ENCODE assay signal across 10 cellular contexts in genomic region chr11:10526974-10527918, GRCh38. TPM values are rescaled to one million over a fixed set of nuclear protein-coding genes. Genes with fewer than 3 reads are reported as not detected.
DNase-seq lines count a peak whose midpoint lies in the region; ATAC-seq, FAIRE-seq and TF ChIP-seq lines count a peak whose summit lies in the region.
"Had no signal": no experiment of that assay in that cellular context is flagged by ENCODE, and none has a peak within 500 bp of the region (broad histone marks: within the 10 kb centered on the region; RNA-seq: fewer than 3 reads in every experiment).

No MANE protein-coding gene starts in this region.

- no peak overlapping the region for H3K27ac Mint-ChIP-seq in activated CD8-positive, alpha-beta T cell treated with anti-CD3 and anti-CD28 coated beads, Interleukin-2, amount 10 ng/mL, durations not matched to agents 7 days and 5 days
- H3K27ac Mint-ChIP-seq in CD4-positive, alpha-beta T cell, result no peak overlapping the region

- H3K4me3 Mint-ChIP-seq in activated CD8-positive, alpha-beta T cell treated with anti-CD3 and anti-CD28 coated beads, Interleukin-2, amount 10 ng/mL, durations not matched to agents 7 days and 5 days, result no peak overlapping the region
- no peak overlapping the region for H3K4me3 Mint-ChIP-seq in CD4-positive, alpha-beta T cell

- no peak for TF ChIP-seq CTCF in mucosa of descending colon (IDR thresholded peaks at IDR 0.05)
- no peak for TF ChIP-seq CTCF in CD4-positive, alpha-beta T cell (IDR thresholded peaks at IDR 0.05)

- POLR2A ChIA-PET in activated CD8-positive, alpha-beta T cell treated with anti-CD3 and anti-CD28 coated beads, Interleukin-2, amount 10 ng/mL, durations not matched to agents 7 days and 5 days (lab: Charles Lee), result interaction anchor here (1.0 kb wide), 1 partner anchor 13 kb away, joined by 3 read pairs; no protein-coding TSS in a partner anchor
- POLR2A ChIA-PET in CD4-positive, alpha-beta T cell (lab: Charles Lee), result interaction anchor here (0.5 kb wide), 1 partner anchor 10 kb away, joined by 3 read pairs; no protein-coding TSS in a partner anchor

- peaks cover 11% of the 10 kb centered on the region for H3K4me1 Mint-ChIP-seq in activated CD8-positive, alpha-beta T cell treated with anti-CD3 and anti-CD28 coated beads, Interleukin-2, amount 10 ng/mL, durations not matched to agents 7 days and 5 days (ENCODE audit: low read depth)
- H3K4me1 Mint-ChIP-seq in CD4-positive, alpha-beta T cell (ENCODE audit: low read depth), result peaks cover 8% of the 10 kb centered on the region

- CTCF ChIA-PET in activated CD8-positive, alpha-beta T cell treated with anti-CD3 and anti-CD28 coated beads, Interleukin-2, amount 10 ng/mL, durations not matched to agents 7 days and 5 days (lab: Charles Lee), result interaction anchor here (1.8 to 2.2 kb wide), 2 partner anchors 14 to 74 kb away, joined by 6 to 16 read pairs; partner anchors contain the start of gene RNF141
- CTCF ChIA-PET in CD4-positive, alpha-beta T cell (lab: Charles Lee), result interaction anchor here (1.6 to 2.3 kb wide), 2 partner anchors 14 kb away, joined by 8 to 21 read pairs; partner anchors contain the start of gene RNF141

- H3K27me3 ChIP-seq in CD4-positive, alpha-beta T cell (ENCODE audit: control insufficient read depth, insufficient read depth, low read length), result no peaks in the 10 kb centered on the region
- no peaks in the 10 kb centered on the region for H3K27me3 ChIP-seq in HAP-1 (ENCODE audit: low read depth)

- intact Hi-C loops in mucosa of descending colon (cut with DNase I, micrococcal nuclease), result no loop called here
- intact Hi-C loops in CD4-positive, alpha-beta T cell (cut with DNase I, micrococcal nuclease), result no loop called here

- H3K27ac ChIP-seq in CD4-positive, alpha-beta T cell (ENCODE audit: low read depth, low read length), result no peak overlapping the region

- H3K36me3 Mint-ChIP-seq in activated CD8-positive, alpha-beta T cell treated with anti-CD3 and anti-CD28 coated beads, Interleukin-2, amount 10 ng/mL, durations not matched to agents 7 days and 5 days (ENCODE audit: low read depth), result peaks cover 15% of the 10 kb centered on the region
- peaks cover 75% of the 10 kb centered on the region for H3K36me3 Mint-ChIP-seq in CD4-positive, alpha-beta T cell (ENCODE audit: low read depth)

- H3K36me3 ChIP-seq in mucosa of descending colon (ENCODE audit: low read depth) (no peaks in the 10 kb centered on the region), HAP-1 (replicated peaks) (peaks cover 33% of the 10 kb centered on the region)

- H3K4me3 ChIP-seq in mucosa of descending colon (no peak overlapping the region), HAP-1 (no peak overlapping the region)

- no peak for TF ChIP-seq POLR2A in GM12892 (IDR thresholded peaks at IDR 0.05; ENCODE audit: low read depth, low read length)

- peak; percentile 94 for FAIRE-seq in GM12892 (lab: Jason Lieb, UNC)

- no peak for DNase-seq in GM12892 (ENCODE audit: insufficient read length)
- no peak for DNase-seq in activated CD8-positive, alpha-beta T cell treated with anti-CD3 and anti-CD28 coated beads, Interleukin-2, amount 10 ng/mL, durations not matched to agents 7 days and 5 days
- DNase-seq in mucosa of descending colon, result no peak
- DNase-seq in NCI-H1092 treated with DMSO at 0.1 percent for 48 hours (lab: John Stamatoyannopoulos, UW), result no peak
- no peak for DNase-seq in CD4-positive, alpha-beta T cell
- no peak for DNase-seq in HAP-1 (ENCODE audit: low spot score in 2 of 2)
- DNase-seq: left cardiac atrium, NCI-H1436 had no signal

- H3K4me1 ChIP-seq in mucosa of descending colon (ENCODE audit: low read depth) (peaks cover 3% of the 10 kb centered on the region), HAP-1 (no peaks in the 10 kb centered on the region)

- H3K9me3 ChIP-seq in mucosa of descending colon, result no peaks in the 10 kb centered on the region
- no peaks in the 10 kb centered on the region for H3K9me3 ChIP-seq in CD4-positive, alpha-beta T cell (ENCODE audit: control insufficient read depth, low read length)
- no peaks in the 10 kb centered on the region for H3K9me3 ChIP-seq in HAP-1

- in situ Hi-C loops in HAP-1 (cut with MboI; ENCODE audit: low sequenced_read_pairs), result loop anchor here (25.0 kb wide), 1 partner anchor 210 kb away; no protein-coding TSS in a partner anchor

- ATAC-seq in HG02759 (IDR thresholded peaks at IDR 0.05; ENCODE audit: unreplicated experiment) (peak; percentile 67), mucosa of descending colon (peak; percentile 91), HG03159 (IDR thresholded peaks at IDR 0.05; ENCODE audit: unreplicated experiment) (no peak)
- peak; percentile 49 for ATAC-seq in activated CD8-positive, alpha-beta T cell treated with anti-CD3 and anti-CD28 coated beads, Interleukin-2, amount 10 ng/mL, durations not matched to agents 7 days and 5 days
- no peak for ATAC-seq in CD4-positive, alpha-beta T cell (ENCODE audit: poor library complexity)
- ATAC-seq: left cardiac atrium had no signal

- H3K9me3 Mint-ChIP-seq in activated CD8-positive, alpha-beta T cell treated with anti-CD3 and anti-CD28 coated beads, Interleukin-2, amount 10 ng/mL, durations not matched to agents 7 days and 5 days (ENCODE audit: insufficient read depth), result no peaks in the 10 kb centered on the region
- no peaks in the 10 kb centered on the region for H3K9me3 Mint-ChIP-seq in CD4-positive, alpha-beta T cell

- no peaks in the 10 kb centered on the region for H3K27me3 Mint-ChIP-seq in activated CD8-positive, alpha-beta T cell treated with anti-CD3 and anti-CD28 coated beads, Interleukin-2, amount 10 ng/mL, durations not matched to agents 7 days and 5 days (ENCODE audit: low read depth)
- no peaks in the 10 kb centered on the region for H3K27me3 Mint-ChIP-seq in CD4-positive, alpha-beta T cell

RNA-seq across cellular contexts. Expression of gene RNF141, which starts 13.7 kb away (rescaled TPM):
- polyA plus RNA-seq in GM12892 (2012; ENCODE audit: missing spikeins), result 16.7 TPM
- total RNA-seq in activated CD8-positive, alpha-beta T cell treated with anti-CD3 and anti-CD28 coated beads, Interleukin-2, amount 10 ng/mL, durations not matched to agents 7 days and 5 days, result 10 to 100 TPM; 10.7 to 11.6 TPM
- 10 to 100 TPM; 32.8 to 35.5 (median 34.7) TPM for total RNA-seq in mucosa of descending colon
- 10 to 100 TPM; 18.0 to 19.0 TPM for total RNA-seq in CD4-positive, alpha-beta T cell

RNA-seq across cellular contexts. Expression of gene LYVE1, which starts 41.2 kb away (rescaled TPM):
- polyA plus RNA-seq in GM12892 (2012; ENCODE audit: missing spikeins), result not detected
- total RNA-seq in activated CD8-positive, alpha-beta T cell treated with anti-CD3 and anti-CD28 coated beads, Interleukin-2, amount 10 ng/mL, durations not matched to agents 7 days and 5 days, result not detected
- total RNA-seq in mucosa of descending colon, result 100 to 1,000 TPM in 1 of 3 donors, 10 to 100 TPM in 2; 14.4 to 137 (median 43.4) TPM
- not detected for total RNA-seq in CD4-positive, alpha-beta T cell

Comparison
In these comparisons a context has a peak if more than half of its experiments do, and no peak if none do; other contexts are left out.
1. ATAC-seq: peak in HG02759 (single experiment), activated CD8-positive, alpha-beta T cell treated with anti-CD3 and anti-CD28 coated beads, Interleukin-2, amount 10 ng/mL, durations not matched to agents 7 days and 5 days (single experiment) and mucosa of descending colon (single experiment); none in CD4-positive, alpha-beta T cell (single experiment) and HG03159 (single experiment).
2. RNA of gene LYVE1, which starts 41.2 kb away (total RNA-seq): 14.4 to 137 TPM in mucosa of descending colon; not detected in activated CD8-positive, alpha-beta T cell treated with anti-CD3 and anti-CD28 coated beads, Interleukin-2, amount 10 ng/mL, durations not matched to agents 7 days and 5 days and not detected in CD4-positive, alpha-beta T cell; every median in the first group is over 10 times any median in the second.